12 cellular contexts compared by ENCODE assay signal in the genomic region with DNA sequence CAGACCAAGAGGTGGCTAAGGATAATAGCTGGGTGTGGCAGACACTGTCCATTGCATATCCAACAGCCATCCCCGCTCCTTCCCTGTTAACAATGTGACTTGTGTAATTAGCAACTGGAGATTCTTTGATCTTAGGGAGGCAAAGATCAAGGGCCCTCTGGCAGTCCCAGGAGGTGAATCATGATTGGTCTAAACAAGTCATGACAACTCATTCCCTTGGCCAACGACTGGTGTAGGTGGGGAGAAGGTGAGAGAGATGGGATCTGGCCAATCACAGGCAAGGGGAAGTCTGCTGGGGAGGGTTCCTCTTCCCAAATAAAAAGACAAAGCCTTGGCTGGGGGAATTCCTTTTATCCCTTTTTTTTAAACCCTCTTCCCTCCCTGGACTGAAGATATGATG.
"Had no signal": no experiment of that assay in that cellular context is flagged by ENCODE, and none has a peak within 500 bp of the region (broad histone marks: within the 10 kb centered on the region; RNA-seq: fewer than 3 reads in every experiment).

No MANE protein-coding gene starts in this region.

- DNase-seq: activated CD4-positive, alpha-beta T cell treated with anti-CD3 and anti-CD28 coated beads, Interleukin-2, amount 50 U/mL, for 1 hour; activated CD4-positive, CD25-positive, alpha-beta regulatory T cell; activated T-cell treated with anti-CD3 and anti-CD28 coated beads, Interleukin-2, amount 50 U/mL, for 1 hour; amniotic stem cell; retina; T-helper 2 cell; upper lobe of left lung had no signal

- H3K27ac ChIP-seq: gastroesophageal sphincter, parathyroid adenoma had no signal

- H3K4me2 ChIP-seq: smooth muscle cell had no signal

- H3K9me3 ChIP-seq: gastroesophageal sphincter, upper lobe of left lung had no signal

- H3K4me3 ChIP-seq: gastroesophageal sphincter, smooth muscle cell, upper lobe of left lung had no signal

- ATAC-seq: activated naive CD4-positive, alpha-beta T cell treated with anti-CD3 and anti-CD28 coated beads, Interleukin-2, amount 50 U/mL, for 72 hours; gastroesophageal sphincter; stimulated activated effector memory CD8-positive, alpha-beta T cell treated with anti-CD3 and anti-CD28 coated beads, Interleukin-12 subunit alpha, Interleukin-12 subunit beta, amount 100 ng/mL, for 72 hours had no signal

- H2AFZ ChIP-seq: parathyroid adenoma had no signal

- H3K36me3 ChIP-seq: gastroesophageal sphincter, upper lobe of left lung had no signal

- H3K79me2 ChIP-seq: parathyroid adenoma had no signal

- H3K27me3 ChIP-seq: gastroesophageal sphincter, upper lobe of left lung had no signal

- H3K9ac ChIP-seq: parathyroid adenoma had no signal
